Comparison of ENCODE assay signal across 20 cellular contexts in genomic region chr13:81714513-81714912, GRCh38.
"Had no signal": no experiment of that assay in that cellular context is flagged by ENCODE, and none has a peak within 500 bp of the region (broad histone marks: within the 10 kb centered on the region; RNA-seq: fewer than 3 reads in every experiment).

No MANE protein-coding gene starts in this region.

- H3K27me3 ChIP-seq: body of pancreas, neural progenitor cell, ovary, sigmoid colon, upper lobe of left lung had no signal

- H3K36me3 ChIP-seq: neural progenitor cell, ovary, sigmoid colon, thoracic aorta, upper lobe of left lung had no signal

- H3K9me3 ChIP-seq: body of pancreas, ovary, sigmoid colon, thoracic aorta had no signal

- DNase-seq: activated CD4-positive, alpha-beta T cell treated with anti-CD3 and anti-CD28 coated beads, Interleukin-2, amount 10 ng/mL, durations not matched to agents 7 days and 5 days; activated CD8-positive, alpha-beta T cell treated with anti-CD3 and anti-CD28 coated beads, Interleukin-2, amount 10 ng/mL, durations not matched to agents 7 days and 5 days; activated naive CD4-positive, alpha-beta T cell treated with anti-CD3 and anti-CD28 coated beads for 36 hours; activated T-cell treated with anti-CD3 and anti-CD28 coated beads, Interleukin-2, amount 50 U/mL, for 24 hours; body of pancreas; dorsolateral prefrontal cortex; erythroblast; head of caudate nucleus; kidney; left ventricle myocardium superior; naive B cell; ovary; sigmoid colon; stimulated activated CD4-positive, alpha-beta T cell treated with anti-CD3 and anti-CD28 coated beads, Interleukin-4, amount 100 ng/mL, for 24 hours; T-cell; upper lobe of left lung had no signal

- H3K4me2 ChIP-seq: neural progenitor cell had no signal

- H3K4me1 ChIP-seq: body of pancreas, neural progenitor cell, sigmoid colon, upper lobe of left lung had no signal

- H3K27me3 Mint-ChIP-seq: activated CD4-positive, alpha-beta T cell treated with anti-CD3 and anti-CD28 coated beads, Interleukin-2, amount 10 ng/mL, durations not matched to agents 7 days and 5 days; activated T-cell treated with anti-CD3 and anti-CD28 coated beads, Interleukin-2, amount 50 U/mL, for 24 hours; naive B cell; T-cell had no signal

- H3K27ac Mint-ChIP-seq: activated CD4-positive, alpha-beta T cell treated with anti-CD3 and anti-CD28 coated beads, Interleukin-2, amount 10 ng/mL, durations not matched to agents 7 days and 5 days; activated CD8-positive, alpha-beta T cell treated with anti-CD3 and anti-CD28 coated beads, Interleukin-2, amount 10 ng/mL, durations not matched to agents 7 days and 5 days; activated naive CD4-positive, alpha-beta T cell treated with anti-CD3 and anti-CD28 coated beads for 36 hours; activated T-cell treated with anti-CD3 and anti-CD28 coated beads, Interleukin-2, amount 50 U/mL, for 24 hours; naive B cell; neural progenitor cell; stimulated activated effector memory CD8-positive, alpha-beta T cell treated with anti-CD3 and anti-CD28 coated beads, Interleukin-12 subunit alpha, Interleukin-12 subunit beta, amount 100 ng/mL, for 72 hours; T-cell had no signal

- ATAC-seq: activated CD4-positive, CD25-positive, alpha-beta regulatory T cell treated with anti-CD3 and anti-CD28 coated beads, Interleukin-2, amount 50 U/mL, for 24 hours; activated CD8-positive, alpha-beta T cell treated with anti-CD3 and anti-CD28 coated beads, Interleukin-2, amount 10 ng/mL, durations not matched to agents 7 days and 5 days; body of pancreas; left ventricle myocardium superior; stimulated activated effector memory CD8-positive, alpha-beta T cell treated with anti-CD3 and anti-CD28 coated beads, Interleukin-12 subunit alpha, Interleukin-12 subunit beta, amount 100 ng/mL, for 72 hours; T-cell had no signal

- H3K9ac ChIP-seq: neural progenitor cell had no signal

- H3K36me3 Mint-ChIP-seq: naive B cell; neural progenitor cell; stimulated activated effector memory CD8-positive, alpha-beta T cell treated with anti-CD3 and anti-CD28 coated beads, Interleukin-12 subunit alpha, Interleukin-12 subunit beta, amount 100 ng/mL, for 72 hours; T-cell had no signal

- H3K4me1 Mint-ChIP-seq: activated CD4-positive, alpha-beta T cell treated with anti-CD3 and anti-CD28 coated beads, Interleukin-2, amount 10 ng/mL, durations not matched to agents 7 days and 5 days; naive B cell; neural progenitor cell; stimulated activated effector memory CD8-positive, alpha-beta T cell treated with anti-CD3 and anti-CD28 coated beads, Interleukin-12 subunit alpha, Interleukin-12 subunit beta, amount 100 ng/mL, for 72 hours; T-cell had no signal

- H3K27ac ChIP-seq: body of pancreas, dorsolateral prefrontal cortex, neural progenitor cell, ovary, sigmoid colon, thoracic aorta, upper lobe of left lung had no signal

- H3K4me3 Mint-ChIP-seq: activated CD4-positive, alpha-beta T cell treated with anti-CD3 and anti-CD28 coated beads, Interleukin-2, amount 10 ng/mL, durations not matched to agents 7 days and 5 days; activated CD8-positive, alpha-beta T cell treated with anti-CD3 and anti-CD28 coated beads, Interleukin-2, amount 10 ng/mL, durations not matched to agents 7 days and 5 days; activated naive CD4-positive, alpha-beta T cell treated with anti-CD3 and anti-CD28 coated beads for 36 hours; activated T-cell treated with anti-CD3 and anti-CD28 coated beads, Interleukin-2, amount 50 U/mL, for 24 hours; naive B cell; neural progenitor cell; stimulated activated effector memory CD8-positive, alpha-beta T cell treated with anti-CD3 and anti-CD28 coated beads, Interleukin-12 subunit alpha, Interleukin-12 subunit beta, amount 100 ng/mL, for 72 hours; T-cell had no signal

- H3K4me3 ChIP-seq: body of pancreas, dorsolateral prefrontal cortex, neural progenitor cell, ovary, sigmoid colon, thoracic aorta, upper lobe of left lung had no signal

- H3K9me3 Mint-ChIP-seq: neural progenitor cell had no signal
